ENCODE assay signal across 8 cellular contexts in genomic region chr10:68897336-68897741, GRCh38. TPM values are rescaled to one million over a fixed set of nuclear protein-coding genes. Genes with fewer than 3 reads are reported as not detected.
DNase-seq lines count a peak whose midpoint lies in the region; ATAC-seq and TF ChIP-seq lines count a peak whose summit lies in the region.

No MANE protein-coding gene starts in this region.

- no peak overlapping the region for H3K4me2 ChIP-seq in OCI-LY3 (ENCODE audit: low read length)

- H4K20me1 ChIP-seq in OCI-LY3 (ENCODE audit: insufficient read depth, low read length) = no peaks in the 10 kb centered on the region

- peaks cover 10% of the 10 kb centered on the region for H3K4me1 ChIP-seq in OCI-LY3 (ENCODE audit: low read length)

- H3K4me3 ChIP-seq in Jurkat, Clone E6-1 (ENCODE audit: low read length) = no peak overlapping the region
- no peak overlapping the region for H3K4me3 ChIP-seq in OCI-LY3 (ENCODE audit: low read length)
- H3K4me3 ChIP-seq in astrocyte of the spinal cord (ENCODE audit: low read depth, low read length) = no peak overlapping the region

- no peak for ATAC-seq in GM19397 (IDR thresholded peaks at IDR 0.05; ENCODE audit: unreplicated experiment)

- H3K27me3 ChIP-seq in OCI-LY3 (ENCODE audit: low read depth, low read length) = no peaks in the 10 kb centered on the region

- no peak overlapping the region for H3K9ac ChIP-seq in OCI-LY3 (ENCODE audit: low read length)

- in situ Hi-C loops in astrocyte of the spinal cord (cut with HindIII; ENCODE audit: low sequenced_read_pairs) = no loop called here

- no peaks in the 10 kb centered on the region for H3K9me3 ChIP-seq in OCI-LY3 (ENCODE audit: insufficient read depth, low read length)

- peaks cover 12% of the 10 kb centered on the region for H3K79me2 ChIP-seq in OCI-LY3 (ENCODE audit: low read length)

- no peaks in the 10 kb centered on the region for H3K36me3 ChIP-seq in OCI-LY3 (replicated peaks; ENCODE audit: low read depth, low read length)

- DNase-seq in DMS79 treated with DMSO at 0.1 percent for 48 hours (lab: John Stamatoyannopoulos, UW) = peak; percentile 62
- peak; percentile 61 for DNase-seq in Jurkat, Clone E6-1 (ENCODE audit: low read depth, low spot score)
- peak; percentile 74 for DNase-seq in astrocyte of the spinal cord (ENCODE audit: low read depth, low spot score)
- DNase-seq in islet precursor cell = peak; percentile 75
- DNase-seq in substantia nigra (lab: John Stamatoyannopoulos, UW) = peak in 32 of 49 donors; percentile 1 to 71 (median 26)
- DNase-seq in activated CD8-positive, alpha-beta memory T cell treated with anti-CD3 and anti-CD28 coated beads, Interleukin-2, amount 50 U/mL, for 48 hours = no peak

- H3K27ac ChIP-seq in OCI-LY3 (ENCODE audit: low read length) (no peak overlapping the region), substantia nigra (ENCODE audit: low read depth, low read length, poor library complexity, severe bottlenecking) (no peak overlapping the region)

- TF ChIP-seq CTCF in OCI-LY3 (IDR thresholded peaks at IDR 0.05; ENCODE audit: low read depth, low read length) (peak; percentile 58), astrocyte of the spinal cord (IDR thresholded peaks at IDR 0.05; ENCODE audit: low read depth, low read length) (peak; percentile 48)

- H2AFZ ChIP-seq in OCI-LY3 (ENCODE audit: low read depth, low read length) = no peak overlapping the region

RNA-seq across cellular contexts. Expression of gene DDX50, which starts 3.8 kb away (rescaled TPM):
- polyA plus RNA-seq in Jurkat, Clone E6-1 (2012; ENCODE audit: insufficient read depth, insufficient read length) = 58.6 TPM

RNA-seq across cellular contexts. Expression of gene DDX21, which starts 58.6 kb away (rescaled TPM):
- 50.4 TPM for polyA plus RNA-seq in Jurkat, Clone E6-1 (2012; ENCODE audit: insufficient read depth, insufficient read length)
